ENCODE assay signal across 14 cellular contexts in the genomic region with DNA sequence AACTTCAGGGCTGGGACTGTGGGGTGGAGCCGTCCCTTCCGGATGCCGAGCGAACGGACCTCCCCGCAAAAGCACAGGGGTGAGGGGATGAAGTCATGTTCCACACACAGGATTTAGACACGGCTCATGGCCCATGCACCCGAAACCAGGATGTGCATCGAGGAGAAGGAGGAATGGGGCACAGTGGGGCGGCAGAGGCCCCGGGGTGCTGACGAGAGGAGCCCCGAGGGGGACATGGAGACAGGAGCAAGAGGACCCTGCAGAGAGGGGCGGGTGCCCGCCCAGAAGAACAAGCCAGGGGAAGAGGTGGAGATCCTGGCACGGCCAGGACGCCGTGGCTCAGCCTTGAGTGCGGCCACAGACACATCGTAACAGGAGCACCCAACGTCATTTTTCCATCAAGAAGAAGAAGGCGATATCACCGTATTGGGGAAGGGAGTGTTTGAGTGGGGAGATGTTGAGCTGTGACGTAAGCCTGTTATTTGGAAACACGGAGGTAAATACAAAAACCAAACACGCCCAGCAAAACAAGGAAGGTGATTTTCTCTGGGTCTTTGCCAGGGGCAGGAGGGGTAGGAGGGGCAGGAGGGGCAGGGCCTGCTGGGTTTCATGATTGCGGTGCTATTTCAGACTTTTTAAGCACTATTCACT. TPM values are rescaled to one million over a fixed set of nuclear protein-coding genes. Genes with fewer than 3 reads are reported as not detected.
DNase-seq lines count a peak whose midpoint lies in the region; ATAC-seq and TF ChIP-seq lines count a peak whose summit lies in the region.
"Had no signal": no experiment of that assay in that cellular context is flagged by ENCODE, and none has a peak within 500 bp of the region (broad histone marks: within the 10 kb centered on the region; RNA-seq: fewer than 3 reads in every experiment).

No MANE protein-coding gene starts in this region.

- no peak overlapping the region for H3K56ac ChIP-seq in H9 (ENCODE audit: insufficient read length, low read depth, low read length)

- no peaks in the 10 kb centered on the region for H4K20me1 ChIP-seq in H9 (ENCODE audit: control insufficient read depth, insufficient read depth, insufficient read length)

- no peaks in the 10 kb centered on the region for H3K27me3 ChIP-seq in upper lobe of left lung
- no peaks in the 10 kb centered on the region for H3K27me3 ChIP-seq in MG63
- no peaks in the 10 kb centered on the region for H3K27me3 ChIP-seq in H9 (ENCODE audit: insufficient read depth, low read length)
- H3K27me3 ChIP-seq: BLaER1 treated with 17β-estradiol and CSF1 and Interleukin-3, amounts not matched to agents 10 nM and 100 nM had no signal

- peaks cover 0 to 17% (median 15%) of the 10 kb centered on the region in 4 donors for H3K36me3 ChIP-seq in upper lobe of left lung
- H3K36me3 ChIP-seq in MG63: peaks cover 28% of the 10 kb centered on the region

- H2BK120ac ChIP-seq in H9 (ENCODE audit: low read depth, low read length, poor library complexity, severe bottlenecking): no peak overlapping the region

- no peak overlapping the region for H3T11ph ChIP-seq in H9 (ENCODE audit: low read length)

- H3K9me3 ChIP-seq in upper lobe of left lung (peaks cover 0 to 16% (median 0%) of the 10 kb centered on the region in 4 donors), MG63 (peaks cover 11% of the 10 kb centered on the region), H9 (ENCODE audit: control insufficient read depth, low read depth, low read length) (peaks cover 38% of the 10 kb centered on the region)

- H3K79me1 ChIP-seq in H9 (ENCODE audit: insufficient read depth, low read depth, low read length, poor library complexity, severe bottlenecking): no peaks in the 10 kb centered on the region

- no peak overlapping the region for H2BK20ac ChIP-seq in H9 (ENCODE audit: low read depth, low read length, poor library complexity, severe bottlenecking)

- peak; percentile 7 for DNase-seq in activated naive CD4-positive, alpha-beta T cell treated with anti-CD3 and anti-CD28 coated beads, Interleukin-2, amount 50 U/mL, for 16 hours
- no peak for DNase-seq in activated naive CD4-positive, alpha-beta T cell (lab: John Stamatoyannopoulos, UW)
- DNase-seq in NCI-H345 (lab: John Stamatoyannopoulos, UW): peak; percentile 67
- peak; percentile 12 for DNase-seq in glutamatergic neuron
- peak; percentile 55 to 69 for DNase-seq in upper lobe of left lung
- DNase-seq in MG63: no peak
- DNase-seq in NCI-H510A treated with DMSO at 0.1 percent for 48 hours (lab: John Stamatoyannopoulos, UW): no peak
- DNase-seq in H9: no peak
- DNase-seq: HFFc6; stimulated activated CD4-positive, alpha-beta T cell treated with anti-CD3 and anti-CD28 coated beads, Interleukin-1b, Interleukin-23, amount 100 ng/mL, for 48 hours; stimulated activated naive CD8-positive, alpha-beta T cell treated with anti-CD3 and anti-CD28 coated beads, Interleukin-15, amount 100 ng/mL, for 72 hours had no signal

- H4K8ac ChIP-seq in H9 (replicated peaks; ENCODE audit: insufficient read length, low read depth, low read length): no peak overlapping the region

- no peak overlapping the region for H3K4me3 Mint-ChIP-seq in glutamatergic neuron (ENCODE audit: unreplicated experiment)
- H3K4me3 Mint-ChIP-seq in H9: no peak overlapping the region
- H3K4me3 Mint-ChIP-seq: HFFc6 had no signal

- no peak for TF ChIP-seq POLR2A in upper lobe of left lung (IDR thresholded peaks at IDR 0.05)

- H3K79me2 ChIP-seq in H9 (ENCODE audit: insufficient read depth, low read length): no peaks in the 10 kb centered on the region

- peaks cover 0 to 9% (median 7%) of the 10 kb centered on the region in 4 donors for H3K4me1 ChIP-seq in upper lobe of left lung
- H3K4me1 ChIP-seq in H9 (ENCODE audit: insufficient read depth, low read length): no peaks in the 10 kb centered on the region

- no peak overlapping the region for H4K91ac ChIP-seq in H9 (ENCODE audit: insufficient read length, low read depth, low read length)

- 49 to 51% methylated on average over 27 of the region's 27 CpGs for WGBS in upper lobe of left lung, 2 donors
- no CpG with 5 or more reads among the region's 27 CpGs for WGBS in H9 (ENCODE audit: extremely low coverage, insufficient read length, low lambda C conversion rate)

- no peaks in the 10 kb centered on the region for H3K23me2 ChIP-seq in H9 (ENCODE audit: insufficient read length, low read depth, low read length, poor library complexity, severe bottlenecking)

- peak overlapping the region in 2 of 4 donors; percentile 16 to 29 for H3K4me3 ChIP-seq in upper lobe of left lung
- no peak overlapping the region for H3K4me3 ChIP-seq in MG63
- H3K4me3 ChIP-seq: BLaER1 treated with 17β-estradiol and CSF1 and Interleukin-3, amounts not matched to agents 10 nM and 100 nM; esophagus muscularis mucosa had no signal

- H3K27ac Mint-ChIP-seq in glutamatergic neuron (ENCODE audit: unreplicated experiment) (no peak overlapping the region), H9 (no peak overlapping the region)
- H3K27ac Mint-ChIP-seq: HFFc6 had no signal

- H3K36me3 Mint-ChIP-seq in glutamatergic neuron (ENCODE audit: unreplicated experiment): peaks cover 37% of the 10 kb centered on the region
- H3K36me3 Mint-ChIP-seq in H9 (ENCODE audit: insufficient read depth in 1 of 3, low read depth in 3 of 3): peaks cover 36 to 49% (median 41%) of the 10 kb centered on the region in 3 experiments

- H4K5ac ChIP-seq in H9 (ENCODE audit: insufficient read length, low read depth, low read length): no peak overlapping the region

- H2BK15ac ChIP-seq in H9 (ENCODE audit: low read depth, low read length): no peak overlapping the region

- no peak for TF ChIP-seq EP300 in upper lobe of left lung (IDR thresholded peaks at IDR 0.05)

- H3K27ac ChIP-seq in upper lobe of left lung (peak overlapping the region in 3 of 4 donors; percentile 50 to 85 (median 51)), H9 (ENCODE audit: insufficient read length, low read depth, low read length) (no peak overlapping the region)
- H3K27ac ChIP-seq: VCaP had no signal

- no peak overlapping the region for H3K4me2 ChIP-seq in H9 (ENCODE audit: insufficient read depth, insufficient read length, low read length)

- peaks cover 44% of the 10 kb centered on the region for H3K27me3 Mint-ChIP-seq in glutamatergic neuron (ENCODE audit: unreplicated experiment)
- peaks cover 48% of the 10 kb centered on the region for H3K27me3 Mint-ChIP-seq in H9 (ENCODE audit: low read depth)
- H3K27me3 Mint-ChIP-seq: stimulated activated naive CD8-positive, alpha-beta T cell treated with anti-CD3 and anti-CD28 coated beads, Interleukin-15, amount 100 ng/mL, for 72 hours had no signal

- no peak overlapping the region for H3K23ac ChIP-seq in H9 (ENCODE audit: insufficient read length, low read depth, low read length)

- H2BK12ac ChIP-seq in H9 (ENCODE audit: insufficient read length, low read depth, low read length): no peak overlapping the region

- no peak overlapping the region for H3K14ac ChIP-seq in H9 (ENCODE audit: insufficient read depth, low read length)

- H3K4ac ChIP-seq in H9 (ENCODE audit: low read depth, low read length): no peak overlapping the region

- no peak overlapping the region for H3K9ac ChIP-seq in H9 (ENCODE audit: extremely low read depth, insufficient read length, low read length)
- H3K9ac ChIP-seq: BLaER1 treated with 17β-estradiol and CSF1 and Interleukin-3, amounts not matched to agents 10 nM and 100 nM had no signal

- H3K9me3 Mint-ChIP-seq in glutamatergic neuron (ENCODE audit: unreplicated experiment) (peaks cover 52% of the 10 kb centered on the region), H9 (peaks cover 65 to 76% of the 10 kb centered on the region in 2 experiments)

- no peak overlapping the region for H3K18ac ChIP-seq in H9 (ENCODE audit: insufficient read length, low read depth, low read length)

- peaks cover 2% of the 10 kb centered on the region for H3K4me1 Mint-ChIP-seq in glutamatergic neuron (ENCODE audit: low read depth, unreplicated experiment)
- no peaks in the 10 kb centered on the region for H3K4me1 Mint-ChIP-seq in H9

- peak; percentile 40 to 54 for ATAC-seq in upper lobe of left lung (ENCODE audit: low FRiP score in 2 of 2)

- no peak overlapping the region for H2AFZ ChIP-seq in H9 (ENCODE audit: low read length)

- no peak overlapping the region for H2BK5ac ChIP-seq in H9 (ENCODE audit: insufficient read length, low read length)

- H2AK5ac ChIP-seq in H9 (ENCODE audit: insufficient read length, low read length): no peak overlapping the region

- no peak for TF ChIP-seq CTCF in glutamatergic neuron (IDR thresholded peaks at IDR 0.05; ENCODE audit: partially characterized antibody, unreplicated experiment)
- TF ChIP-seq CTCF in upper lobe of left lung (IDR thresholded peaks at IDR 0.05): no peak
- TF ChIP-seq CTCF in H9 (conservative IDR thresholded peaks at IDR 0.05): no peak

RNA-seq across cellular contexts. Expression of a gene that starts 25.3 kb away (rescaled TPM):
- total RNA-seq in glutamatergic neuron (ENCODE audit: unreplicated experiment) (not detected), upper lobe of left lung (not detected), H9 (2021) (not detected in 2 replicates)
- total RNA-seq in MG63 (2014; rRNA removed; shearing (Covaris generic); ENCODE audit: low replicate concordance): not detected in 2 replicates
- total RNA-seq: esophagus muscularis mucosa, HFFc6 had no signal

Comparison
In these comparisons a context has a peak if more than half of its experiments do, and no peak if none do; other contexts are left out.
1. DNase-seq: peak in activated naive CD4-positive, alpha-beta T cell treated with anti-CD3 and anti-CD28 coated beads, Interleukin-2, amount 50 U/mL, for 16 hours (single experiment), NCI-H345 (single experiment), glutamatergic neuron (single experiment) and upper lobe of left lung (2 of 2); none in activated naive CD4-positive, alpha-beta T cell (0 of 4), MG63 (single experiment), NCI-H510A treated with DMSO at 0.1 percent for 48 hours (single experiment) and H9 (single experiment).